In genomic region chr17:41976142-41976768, GRCh38 we compare ENCODE assay signal across 13 cellular contexts. TPM values are rescaled to one million over a fixed set of nuclear protein-coding genes. Genes with fewer than 3 reads are reported as not detected.
DNase-seq lines count a peak whose midpoint lies in the region; ATAC-seq and TF ChIP-seq lines count a peak whose summit lies in the region.
"Had no signal": no experiment of that assay in that cellular context is flagged by ENCODE, and none has a peak within 500 bp of the region (broad histone marks: within the 10 kb centered on the region; RNA-seq: fewer than 3 reads in every experiment).

No MANE protein-coding gene starts in this region.

- no peaks in the 10 kb centered on the region for H3K36me3 ChIP-seq in neural progenitor cell

- H3K4me3 ChIP-seq in fibroblast of villous mesenchyme (ENCODE audit: low read depth, low read length) (no peak overlapping the region), skin epidermis (peak overlapping the region in 1 of 7 experiments; percentile 20), neural progenitor cell (no peak overlapping the region)

- peaks cover 28% of the 10 kb centered on the region for H3K4me1 Mint-ChIP-seq in Calu3 (ENCODE audit: low read depth, unreplicated experiment)
- peaks cover 2 to 14% (median 7%) of the 10 kb centered on the region in 3 donors for H3K4me1 Mint-ChIP-seq in T-cell
- H3K4me1 Mint-ChIP-seq in neural progenitor cell = no peaks in the 10 kb centered on the region

- intact Hi-C loops in Calu3 (cut with micrococcal nuclease; ENCODE audit: unreplicated experiment) = no loop called here

- H3K36me3 Mint-ChIP-seq in Calu3 (ENCODE audit: insufficient read depth, unreplicated experiment) = peaks cover 96% of the 10 kb centered on the region
- peaks cover 42% of the 10 kb centered on the region for H3K36me3 Mint-ChIP-seq in T-cell
- peaks cover 29% of the 10 kb centered on the region for H3K36me3 Mint-ChIP-seq in neural progenitor cell

- no peaks in the 10 kb centered on the region for H3K27me3 ChIP-seq in neural progenitor cell

- DNase-seq in Calu3 = no peak
- DNase-seq in T-cell = no peak
- peak; percentile 61 for DNase-seq in fibroblast of villous mesenchyme (ENCODE audit: low read depth)
- DNase-seq in GM19238 (ENCODE audit: insufficient read length, low spot score) = no peak
- DNase-seq in OCI-M1 (lab: John Stamatoyannopoulos, UW) = no peak
- no peak for DNase-seq in neural progenitor cell (ENCODE audit: low spot score)
- DNase-seq: DMS 273 treated with DMSO at 0.1 percent for 48 hours, HCEC 1CT, mesendoderm, NCI-H1105, PC-3 had no signal

- no peak overlapping the region for H2AFZ ChIP-seq in neural progenitor cell (replicated peaks)

- ATAC-seq in T-cell (replicated peaks in 1 of 4) = no peak
- ATAC-seq in GM21529 (IDR thresholded peaks at IDR 0.05; ENCODE audit: unreplicated experiment) = no peak
- ATAC-seq: PC-3 had no signal

- peak overlapping the region; percentile 13 for H3K27ac Mint-ChIP-seq in Calu3 (ENCODE audit: unreplicated experiment)
- H3K27ac Mint-ChIP-seq in T-cell = peak overlapping the region; percentile 60 to 61
- H3K27ac Mint-ChIP-seq in neural progenitor cell = no peak overlapping the region

- H3K9me3 ChIP-seq in neural progenitor cell (ENCODE audit: low read depth) = no peaks in the 10 kb centered on the region

- peaks cover 8% of the 10 kb centered on the region for H3F3A ChIP-seq in neural progenitor cell (ENCODE audit: low read depth)

- no peaks in the 10 kb centered on the region for H3K4me1 ChIP-seq in neural progenitor cell

- H3K9ac ChIP-seq in neural progenitor cell = no peak overlapping the region

- peaks cover 23% of the 10 kb centered on the region for H4K20me1 ChIP-seq in neural progenitor cell (ENCODE audit: low read depth)

- H3K27ac ChIP-seq in skin epidermis (peak overlapping the region in 18 of 21 experiments; percentile 22 to 77 (median 55)), neural progenitor cell (no peak overlapping the region)

- no TSS peak for BruUV-seq in Calu3 (replicated peaks; lab: Mats Ljungman, UMichigan)

- no peaks in the 10 kb centered on the region for H3K9me3 Mint-ChIP-seq in Calu3 (ENCODE audit: low read depth, unreplicated experiment)
- H3K9me3 Mint-ChIP-seq in T-cell = no peaks in the 10 kb centered on the region
- H3K9me3 Mint-ChIP-seq in neural progenitor cell = no peaks in the 10 kb centered on the region

- H3K4me2 ChIP-seq in neural progenitor cell = no peak overlapping the region

- H3K4me3 Mint-ChIP-seq in Calu3 (ENCODE audit: low read depth, unreplicated experiment) = no peak overlapping the region
- no peak overlapping the region for H3K4me3 Mint-ChIP-seq in T-cell
- H3K4me3 Mint-ChIP-seq in neural progenitor cell = no peak overlapping the region

- no peak for TF ChIP-seq CTCF in Calu3 (IDR thresholded peaks at IDR 0.05; ENCODE audit: unreplicated experiment)
- no peak for TF ChIP-seq CTCF in fibroblast of villous mesenchyme (IDR thresholded peaks at IDR 0.05; ENCODE audit: insufficient read depth, low read depth, low read length)
- TF ChIP-seq CTCF in neural progenitor cell (IDR thresholded peaks at IDR 0.05) = no peak

- POLR2A ChIA-PET in T-cell (lab: Charles Lee) = interaction anchor here in 1 of 2 donors (0.6 kb wide), 1 partner anchor 936 kb away, joined by 10 read pairs; no protein-coding TSS in a partner anchor

- CTCF ChIA-PET in Calu3 (lab: Charles Lee) (interaction anchor here (0.7 to 1.1 kb wide), 2 partner anchors 10 to 44 kb away, joined by 4 to 8 read pairs; partner anchors contain the start of gene NKIRAS2), T-cell (lab: Charles Lee) (no interaction called here)

- peaks cover under 1% of the 10 kb centered on the region for H3K79me2 ChIP-seq in neural progenitor cell (ENCODE audit: low read depth)

- H3K27me3 Mint-ChIP-seq in Calu3 (ENCODE audit: unreplicated experiment) (no peaks in the 10 kb centered on the region), T-cell (no peaks in the 10 kb centered on the region), neural progenitor cell (ENCODE audit: insufficient read depth, low read depth) (peaks cover 2% of the 10 kb centered on the region)

RNA-seq across cellular contexts. Expression of gene CNP, which starts 9.7 kb away (rescaled TPM):
- total RNA-seq in Calu3 (2022) (144 and 156 TPM in 2 replicates), T-cell (10 to 100 TPM; 24.4 to 36.2 (median 34.3) TPM), fibroblast of villous mesenchyme (94.6 and 98.6 TPM in 2 replicates), neural progenitor cell (ENCODE audit: low replicate concordance) (38.6 and 70.3 TPM in 2 replicates)

RNA-seq across cellular contexts. Expression of gene DNAJC7, which starts 41.0 kb away (rescaled TPM):
- total RNA-seq in Calu3 (2022) (184 and 193 TPM in 2 replicates), T-cell (100 to 1,000 TPM; 107 to 129 (median 112) TPM), fibroblast of villous mesenchyme (63.8 and 80.7 TPM in 2 replicates), neural progenitor cell (ENCODE audit: low replicate concordance) (80.7 and 92.5 TPM in 2 replicates)

RNA-seq across cellular contexts. Expression of gene NKIRAS2, which starts 43.6 kb away (rescaled TPM):
- 55.7 and 58.4 TPM in 2 replicates for total RNA-seq in Calu3 (2022)
- 10 to 100 TPM; 11.0 to 19.6 (median 18.4) TPM for total RNA-seq in T-cell
- 34.5 and 35.8 TPM in 2 replicates for total RNA-seq in fibroblast of villous mesenchyme
- 23.7 and 50.1 TPM in 2 replicates for total RNA-seq in neural progenitor cell (ENCODE audit: low replicate concordance)

RNA-seq across cellular contexts. Expression of gene ODAD4, which starts 45.8 kb away (rescaled TPM):
- total RNA-seq in Calu3 (2022) = 0.73 and 2.7 TPM in 2 replicates
- total RNA-seq in T-cell = 1 to 10 TPM in 1 of 5 donors, under 1 TPM in 3, not detected in 1; 0.22 to 2.0 (median 0.39) TPM
- total RNA-seq in fibroblast of villous mesenchyme = 0.43 and 0.64 TPM in 2 replicates
- 4.1 and 4.6 TPM in 2 replicates for total RNA-seq in neural progenitor cell (ENCODE audit: low replicate concordance)

RNA-seq across cellular contexts. Expression of gene ACLY, which starts 57.5 kb away (rescaled TPM):
- 258 and 265 TPM in 2 replicates for total RNA-seq in Calu3 (2022)
- 100 to 1,000 TPM in 1 of 5 donors, 10 to 100 TPM in 4; 69.1 to 101 (median 96.3) TPM for total RNA-seq in T-cell
- 400 and 446 TPM in 2 replicates for total RNA-seq in fibroblast of villous mesenchyme
- 221 and 273 TPM in 2 replicates for total RNA-seq in neural progenitor cell (ENCODE audit: low replicate concordance)
